ENCODE assay signal across 16 cellular contexts in the genomic region with DNA sequence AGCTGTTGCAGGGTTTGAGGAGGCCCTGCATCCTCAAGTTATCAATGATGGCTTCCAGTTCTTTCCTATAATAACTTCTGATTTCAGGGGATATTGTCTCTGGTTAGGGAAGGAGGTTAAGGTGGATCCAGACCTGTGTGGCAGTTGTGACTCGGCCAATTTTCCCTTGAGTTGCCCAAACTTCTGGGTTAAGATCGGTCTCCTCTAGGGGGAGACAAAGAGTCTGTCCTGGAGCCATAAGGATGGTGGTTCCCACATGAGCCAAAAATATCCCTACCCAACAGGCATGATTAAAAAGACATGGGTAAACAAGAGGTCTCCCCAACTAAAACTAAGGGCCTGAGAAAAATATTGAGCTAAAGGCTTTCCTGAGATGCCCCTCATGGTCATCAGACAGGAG.
DNase-seq lines count a peak whose midpoint lies in the region; ATAC-seq and TF ChIP-seq lines count a peak whose summit lies in the region.
"Had no signal": no experiment of that assay in that cellular context is flagged by ENCODE, and none has a peak within 500 bp of the region (broad histone marks: within the 10 kb centered on the region; RNA-seq: fewer than 3 reads in every experiment).

No MANE protein-coding gene starts in this region.

- H3K27me3 ChIP-seq in OCI-LY3 (ENCODE audit: low read depth, low read length) (peaks cover 28% of the 10 kb centered on the region), tibial artery (peaks cover 0 to 3% of the 10 kb centered on the region in 2 donors)

- no peak overlapping the region for H3K9ac ChIP-seq in OCI-LY3 (ENCODE audit: low read length)

- H3K4me3 ChIP-seq in OCI-LY3 (ENCODE audit: low read length), result no peak overlapping the region
- no peak overlapping the region for H3K4me3 ChIP-seq in fibroblast of mammary gland (ENCODE audit: control insufficient read depth, low read depth, low read length)
- no peak overlapping the region for H3K4me3 ChIP-seq in tibial artery

- H3K9me3 Mint-ChIP-seq in stimulated activated memory B cell treated with anti-CD40 and anti-IgM and Interleukin-4, amounts not matched to agents 10 μg/mL and 1 μg/mL and 100 μg/mL, for 72 hours, result no peaks in the 10 kb centered on the region

- H3K27ac Mint-ChIP-seq in stimulated activated memory B cell treated with anti-CD40 and anti-IgM and Interleukin-4, amounts not matched to agents 10 μg/mL and 1 μg/mL and 100 μg/mL, for 72 hours, result no peak overlapping the region
- H3K27ac Mint-ChIP-seq: activated naive CD8-positive, alpha-beta T cell treated with anti-CD3 and anti-CD28 coated beads for 36 hours; CD14-positive monocyte had no signal

- no peak overlapping the region for H3K4me3 Mint-ChIP-seq in stimulated activated memory B cell treated with anti-CD40 and anti-IgM and Interleukin-4, amounts not matched to agents 10 μg/mL and 1 μg/mL and 100 μg/mL, for 72 hours
- H3K4me3 Mint-ChIP-seq: activated naive CD8-positive, alpha-beta T cell treated with anti-CD3 and anti-CD28 coated beads for 36 hours; CD14-positive monocyte had no signal

- H3K4me2 ChIP-seq in OCI-LY3 (ENCODE audit: low read length), result no peak overlapping the region

- no peaks in the 10 kb centered on the region for H3K9me3 ChIP-seq in OCI-LY3 (ENCODE audit: insufficient read depth, low read length)
- no peaks in the 10 kb centered on the region for H3K9me3 ChIP-seq in tibial artery

- TF ChIP-seq CTCF in C4-2B (conservative IDR thresholded peaks at IDR 0.05), result peak; percentile 37
- peak; percentile 38; the same call in 1 of the 2 replicates for TF ChIP-seq CTCF in GM12874 (IDR thresholded peaks at IDR 0.05; ENCODE audit: insufficient read depth, low read depth, low read length)
- peak; percentile 45 for TF ChIP-seq CTCF in OCI-LY3 (IDR thresholded peaks at IDR 0.05; ENCODE audit: low read depth, low read length)
- TF ChIP-seq CTCF in fibroblast of mammary gland (conservative IDR thresholded peaks at IDR 0.05; ENCODE audit: control insufficient read depth, insufficient read depth, low read depth, low read length), result peak; percentile 30
- no peak for TF ChIP-seq CTCF in tibial artery (IDR thresholded peaks at IDR 0.05)

- H3K36me3 ChIP-seq in OCI-LY3 (replicated peaks; ENCODE audit: low read depth, low read length), result no peaks in the 10 kb centered on the region
- no peaks in the 10 kb centered on the region for H3K36me3 ChIP-seq in tibial artery

- H4K20me1 ChIP-seq in OCI-LY3 (ENCODE audit: insufficient read depth, low read length), result no peaks in the 10 kb centered on the region

- no peaks in the 10 kb centered on the region for H3K36me3 Mint-ChIP-seq in stimulated activated memory B cell treated with anti-CD40 and anti-IgM and Interleukin-4, amounts not matched to agents 10 μg/mL and 1 μg/mL and 100 μg/mL, for 72 hours
- H3K36me3 Mint-ChIP-seq: activated naive CD8-positive, alpha-beta T cell treated with anti-CD3 and anti-CD28 coated beads for 36 hours; CD14-positive monocyte had no signal

- H2AFZ ChIP-seq in OCI-LY3 (ENCODE audit: low read depth, low read length), result no peak overlapping the region

- H3K27ac ChIP-seq in C4-2B (no peak overlapping the region), OCI-LY3 (ENCODE audit: low read length) (no peak overlapping the region), tibial artery (no peak overlapping the region)
- H3K27ac ChIP-seq: epithelial cell of prostate had no signal

- peaks cover 29% of the 10 kb centered on the region for H3K27me3 Mint-ChIP-seq in stimulated activated memory B cell treated with anti-CD40 and anti-IgM and Interleukin-4, amounts not matched to agents 10 μg/mL and 1 μg/mL and 100 μg/mL, for 72 hours

- ATAC-seq in stimulated activated memory B cell treated with anti-CD40 and anti-IgM and Interleukin-4, amounts not matched to agents 10 μg/mL and 1 μg/mL and 100 μg/mL, for 72 hours, result no peak

- no peaks in the 10 kb centered on the region for H3K79me2 ChIP-seq in OCI-LY3 (ENCODE audit: low read length)

- H3K4me1 Mint-ChIP-seq in stimulated activated memory B cell treated with anti-CD40 and anti-IgM and Interleukin-4, amounts not matched to agents 10 μg/mL and 1 μg/mL and 100 μg/mL, for 72 hours, result no peaks in the 10 kb centered on the region
- H3K4me1 Mint-ChIP-seq: activated naive CD8-positive, alpha-beta T cell treated with anti-CD3 and anti-CD28 coated beads for 36 hours; CD14-positive monocyte had no signal

- H3K4me1 ChIP-seq in OCI-LY3 (ENCODE audit: low read length) (no peaks in the 10 kb centered on the region), tibial artery (no peaks in the 10 kb centered on the region)

- DNase-seq in fibroblast of mammary gland (ENCODE audit: low read depth), result no peak
- DNase-seq in OCI-M2 (lab: John Stamatoyannopoulos, UW; ENCODE audit: unreplicated experiment), result no peak
- DNase-seq in tibial artery, result no peak
- DNase-seq: activated naive CD8-positive, alpha-beta T cell treated with anti-CD3 and anti-CD28 coated beads for 36 hours; activated T-cell treated with anti-CD3 and anti-CD28 coated beads, Interleukin-2, amount 50 U/mL, for 1 hour; caudate nucleus; kidney glomerular epithelial cell; NCI-H1092 treated with DMSO at 0.1 percent for 48 hours; NCI-H226; trophoblast cell had no signal

- intact Hi-C loops in tibial artery (cut with DNase I; ENCODE audit: low total_unique reads), result no loop called here

Comparison
In these comparisons a context has a peak if more than half of its experiments do, and no peak if none do; other contexts are left out.
1. CTCF ChIP-seq: peak in C4-2B (single experiment), GM12874 (single experiment), OCI-LY3 (single experiment) and fibroblast of mammary gland (single experiment); none in tibial artery (0 of 2).